ENCODE assay signal across 1 cellular context in the genomic region with DNA sequence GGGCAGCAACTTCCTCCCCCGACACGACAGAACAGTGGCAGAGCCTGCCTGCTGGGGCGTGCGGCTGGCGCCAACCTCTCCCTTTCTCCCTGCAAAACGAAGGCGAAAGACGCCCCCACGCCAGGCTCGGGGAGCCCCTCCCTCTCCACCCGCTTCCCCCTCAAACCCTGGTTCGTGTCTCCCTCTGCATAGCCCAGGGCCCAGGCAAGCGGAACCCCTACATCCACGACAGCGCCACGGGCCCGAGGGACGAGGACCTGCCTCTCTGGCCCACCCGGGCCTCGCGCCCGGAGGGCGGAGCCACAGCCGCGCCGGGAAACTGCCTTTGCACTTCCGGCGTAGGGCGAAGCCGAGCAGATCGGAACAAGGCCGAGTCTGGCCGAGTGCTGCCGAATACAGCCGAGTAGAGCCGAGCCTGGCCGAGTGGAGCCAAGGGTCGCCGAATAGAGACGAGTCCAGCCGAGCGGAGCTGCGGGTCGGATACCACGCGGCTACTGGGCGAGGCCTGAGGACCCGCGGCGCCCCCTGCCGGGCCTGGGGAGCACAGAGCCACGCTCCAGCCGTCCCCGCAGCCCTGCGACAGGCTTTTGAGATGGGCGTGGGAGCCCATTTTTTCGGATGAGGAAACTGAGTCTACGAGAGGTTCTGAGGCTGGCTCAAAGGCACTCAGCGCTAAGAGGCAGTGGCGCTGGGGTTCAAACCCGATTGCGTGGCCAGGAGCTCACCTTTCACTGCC.
TF ChIP-seq lines count a peak whose summit lies in the region.

No MANE protein-coding gene starts in this region.

TF ChIP-seq in HepG2, 621 proteins besides CTCF, POLR2A, EP300 and RAD21 (continued from another document and continues in another):
- TF ChIP-seq, protein P1, sequence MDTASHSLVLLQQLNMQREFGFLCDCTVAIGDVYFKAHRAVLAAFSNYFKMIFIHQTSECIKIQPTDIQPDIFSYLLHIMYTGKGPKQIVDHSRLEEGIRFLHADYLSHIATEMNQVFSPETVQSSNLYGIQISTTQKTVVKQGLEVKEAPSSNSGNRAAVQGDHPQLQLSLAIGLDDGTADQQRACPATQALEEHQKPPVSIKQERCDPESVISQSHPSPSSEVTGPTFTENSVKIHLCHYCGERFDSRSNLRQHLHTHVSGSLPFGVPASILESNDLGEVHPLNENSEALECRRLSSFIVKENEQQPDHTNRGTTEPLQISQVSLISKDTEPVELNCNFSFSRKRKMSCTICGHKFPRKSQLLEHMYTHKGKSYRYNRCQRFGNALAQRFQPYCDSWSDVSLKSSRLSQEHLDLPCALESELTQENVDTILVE (CRISPR knock-in tag; IDR thresholded peaks at IDR 0.05), result peak; percentile 37; the same call in 1 of the 2 replicates
- TF ChIP-seq, protein P2, sequence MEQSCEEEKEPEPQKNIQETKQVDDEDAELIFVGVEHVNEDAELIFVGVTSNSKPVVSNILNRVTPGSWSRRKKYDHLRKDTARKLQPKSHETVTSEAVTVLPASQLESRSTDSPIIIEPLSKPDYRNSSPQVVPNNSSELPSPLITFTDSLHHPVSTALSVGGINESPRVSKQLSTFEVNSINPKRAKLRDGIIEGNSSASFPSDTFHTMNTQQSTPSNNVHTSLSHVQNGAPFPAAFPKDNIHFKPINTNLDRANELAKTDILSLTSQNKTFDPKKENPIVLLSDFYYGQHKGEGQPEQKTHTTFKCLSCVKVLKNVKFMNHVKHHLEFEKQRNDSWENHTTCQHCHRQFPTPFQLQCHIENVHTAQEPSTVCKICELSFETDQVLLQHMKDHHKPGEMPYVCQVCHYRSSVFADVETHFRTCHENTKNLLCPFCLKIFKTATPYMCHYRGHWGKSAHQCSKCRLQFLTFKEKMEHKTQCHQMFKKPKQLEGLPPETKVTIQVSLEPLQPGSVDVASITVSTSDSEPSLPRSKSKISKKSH (CRISPR knock-in tag; IDR thresholded peaks at IDR 0.05; ENCODE audit: borderline replicate concordance), result peak; percentile 62; the same call in 1 of the 2 replicates
- TF ChIP-seq, protein P3, sequence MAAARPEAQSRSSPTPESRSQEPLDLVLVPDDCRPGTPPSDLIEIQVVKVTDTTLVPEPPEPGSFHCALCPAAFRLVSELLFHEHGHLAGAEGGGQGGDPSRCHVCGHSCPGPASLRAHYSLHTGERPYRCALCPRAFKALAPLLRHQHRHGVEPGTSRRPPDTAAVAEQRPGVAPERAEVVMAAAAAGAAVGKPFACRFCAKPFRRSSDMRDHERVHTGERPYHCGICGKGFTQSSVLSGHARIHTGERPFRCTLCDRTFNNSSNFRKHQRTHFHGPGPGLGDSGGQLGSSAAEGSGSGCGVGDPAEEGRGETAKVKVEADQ (CRISPR knock-in tag; IDR thresholded peaks at IDR 0.05; ENCODE audit: borderline replicate concordance), result peak; percentile 56; the same call in 1 of the 2 replicates
- TF ChIP-seq, protein P4, sequence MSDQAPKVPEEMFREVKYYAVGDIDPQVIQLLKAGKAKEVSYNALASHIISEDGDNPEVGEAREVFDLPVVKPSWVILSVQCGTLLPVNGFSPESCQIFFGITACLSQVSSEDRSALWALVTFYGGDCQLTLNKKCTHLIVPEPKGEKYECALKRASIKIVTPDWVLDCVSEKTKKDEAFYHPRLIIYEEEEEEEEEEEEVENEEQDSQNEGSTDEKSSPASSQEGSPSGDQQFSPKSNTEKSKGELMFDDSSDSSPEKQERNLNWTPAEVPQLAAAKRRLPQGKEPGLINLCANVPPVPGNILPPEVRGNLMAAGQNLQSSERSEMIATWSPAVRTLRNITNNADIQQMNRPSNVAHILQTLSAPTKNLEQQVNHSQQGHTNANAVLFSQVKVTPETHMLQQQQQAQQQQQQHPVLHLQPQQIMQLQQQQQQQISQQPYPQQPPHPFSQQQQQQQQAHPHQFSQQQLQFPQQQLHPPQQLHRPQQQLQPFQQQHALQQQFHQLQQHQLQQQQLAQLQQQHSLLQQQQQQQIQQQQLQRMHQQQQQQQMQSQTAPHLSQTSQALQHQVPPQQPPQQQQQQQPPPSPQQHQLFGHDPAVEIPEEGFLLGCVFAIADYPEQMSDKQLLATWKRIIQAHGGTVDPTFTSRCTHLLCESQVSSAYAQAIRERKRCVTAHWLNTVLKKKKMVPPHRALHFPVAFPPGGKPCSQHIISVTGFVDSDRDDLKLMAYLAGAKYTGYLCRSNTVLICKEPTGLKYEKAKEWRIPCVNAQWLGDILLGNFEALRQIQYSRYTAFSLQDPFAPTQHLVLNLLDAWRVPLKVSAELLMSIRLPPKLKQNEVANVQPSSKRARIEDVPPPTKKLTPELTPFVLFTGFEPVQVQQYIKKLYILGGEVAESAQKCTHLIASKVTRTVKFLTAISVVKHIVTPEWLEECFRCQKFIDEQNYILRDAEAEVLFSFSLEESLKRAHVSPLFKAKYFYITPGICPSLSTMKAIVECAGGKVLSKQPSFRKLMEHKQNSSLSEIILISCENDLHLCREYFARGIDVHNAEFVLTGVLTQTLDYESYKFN (CRISPR knock-in tag; conservative IDR thresholded peaks at IDR 0.05), result no peak
- peak; percentile 63; the same call in 1 of the 2 replicates for TF ChIP-seq TGIF2 (CRISPR knock-in tag; IDR thresholded peaks at IDR 0.05)
- no peak for TF ChIP-seq TBL1XR1 (IDR thresholded peaks at IDR 0.05; ENCODE audit: borderline replicate concordance, low read length, partially characterized antibody)
- TF ChIP-seq SYNCRIP (IDR thresholded peaks at IDR 0.05; ENCODE audit: insufficient read depth, low read depth, low read length), result no peak
- peak; percentile 77 for TF ChIP-seq THAP11 (CRISPR knock-in tag; IDR thresholded peaks at IDR 0.05)
- TF ChIP-seq, protein P5, sequence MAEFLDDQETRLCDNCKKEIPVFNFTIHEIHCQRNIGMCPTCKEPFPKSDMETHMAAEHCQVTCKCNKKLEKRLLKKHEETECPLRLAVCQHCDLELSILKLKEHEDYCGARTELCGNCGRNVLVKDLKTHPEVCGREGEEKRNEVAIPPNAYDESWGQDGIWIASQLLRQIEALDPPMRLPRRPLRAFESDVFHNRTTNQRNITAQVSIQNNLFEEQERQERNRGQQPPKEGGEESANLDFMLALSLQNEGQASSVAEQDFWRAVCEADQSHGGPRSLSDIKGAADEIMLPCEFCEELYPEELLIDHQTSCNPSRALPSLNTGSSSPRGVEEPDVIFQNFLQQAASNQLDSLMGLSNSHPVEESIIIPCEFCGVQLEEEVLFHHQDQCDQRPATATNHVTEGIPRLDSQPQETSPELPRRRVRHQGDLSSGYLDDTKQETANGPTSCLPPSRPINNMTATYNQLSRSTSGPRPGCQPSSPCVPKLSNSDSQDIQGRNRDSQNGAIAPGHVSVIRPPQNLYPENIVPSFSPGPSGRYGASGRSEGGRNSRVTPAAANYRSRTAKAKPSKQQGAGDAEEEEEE (CRISPR knock-in tag; IDR thresholded peaks at IDR 0.05; ENCODE audit: borderline replicate concordance), result peak; percentile 22; the same call in 1 of the 2 replicates
- no peak for TF ChIP-seq ZNF124 (CRISPR knock-in tag; IDR thresholded peaks at IDR 0.05)
- TF ChIP-seq, protein P6, sequence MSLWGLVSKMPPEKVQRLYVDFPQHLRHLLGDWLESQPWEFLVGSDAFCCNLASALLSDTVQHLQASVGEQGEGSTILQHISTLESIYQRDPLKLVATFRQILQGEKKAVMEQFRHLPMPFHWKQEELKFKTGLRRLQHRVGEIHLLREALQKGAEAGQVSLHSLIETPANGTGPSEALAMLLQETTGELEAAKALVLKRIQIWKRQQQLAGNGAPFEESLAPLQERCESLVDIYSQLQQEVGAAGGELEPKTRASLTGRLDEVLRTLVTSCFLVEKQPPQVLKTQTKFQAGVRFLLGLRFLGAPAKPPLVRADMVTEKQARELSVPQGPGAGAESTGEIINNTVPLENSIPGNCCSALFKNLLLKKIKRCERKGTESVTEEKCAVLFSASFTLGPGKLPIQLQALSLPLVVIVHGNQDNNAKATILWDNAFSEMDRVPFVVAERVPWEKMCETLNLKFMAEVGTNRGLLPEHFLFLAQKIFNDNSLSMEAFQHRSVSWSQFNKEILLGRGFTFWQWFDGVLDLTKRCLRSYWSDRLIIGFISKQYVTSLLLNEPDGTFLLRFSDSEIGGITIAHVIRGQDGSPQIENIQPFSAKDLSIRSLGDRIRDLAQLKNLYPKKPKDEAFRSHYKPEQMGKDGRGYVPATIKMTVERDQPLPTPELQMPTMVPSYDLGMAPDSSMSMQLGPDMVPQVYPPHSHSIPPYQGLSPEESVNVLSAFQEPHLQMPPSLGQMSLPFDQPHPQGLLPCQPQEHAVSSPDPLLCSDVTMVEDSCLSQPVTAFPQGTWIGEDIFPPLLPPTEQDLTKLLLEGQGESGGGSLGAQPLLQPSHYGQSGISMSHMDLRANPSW (CRISPR knock-in tag; IDR thresholded peaks at IDR 0.05; ENCODE audit: borderline replicate concordance), result no peak
- TF ChIP-seq, protein P7, sequence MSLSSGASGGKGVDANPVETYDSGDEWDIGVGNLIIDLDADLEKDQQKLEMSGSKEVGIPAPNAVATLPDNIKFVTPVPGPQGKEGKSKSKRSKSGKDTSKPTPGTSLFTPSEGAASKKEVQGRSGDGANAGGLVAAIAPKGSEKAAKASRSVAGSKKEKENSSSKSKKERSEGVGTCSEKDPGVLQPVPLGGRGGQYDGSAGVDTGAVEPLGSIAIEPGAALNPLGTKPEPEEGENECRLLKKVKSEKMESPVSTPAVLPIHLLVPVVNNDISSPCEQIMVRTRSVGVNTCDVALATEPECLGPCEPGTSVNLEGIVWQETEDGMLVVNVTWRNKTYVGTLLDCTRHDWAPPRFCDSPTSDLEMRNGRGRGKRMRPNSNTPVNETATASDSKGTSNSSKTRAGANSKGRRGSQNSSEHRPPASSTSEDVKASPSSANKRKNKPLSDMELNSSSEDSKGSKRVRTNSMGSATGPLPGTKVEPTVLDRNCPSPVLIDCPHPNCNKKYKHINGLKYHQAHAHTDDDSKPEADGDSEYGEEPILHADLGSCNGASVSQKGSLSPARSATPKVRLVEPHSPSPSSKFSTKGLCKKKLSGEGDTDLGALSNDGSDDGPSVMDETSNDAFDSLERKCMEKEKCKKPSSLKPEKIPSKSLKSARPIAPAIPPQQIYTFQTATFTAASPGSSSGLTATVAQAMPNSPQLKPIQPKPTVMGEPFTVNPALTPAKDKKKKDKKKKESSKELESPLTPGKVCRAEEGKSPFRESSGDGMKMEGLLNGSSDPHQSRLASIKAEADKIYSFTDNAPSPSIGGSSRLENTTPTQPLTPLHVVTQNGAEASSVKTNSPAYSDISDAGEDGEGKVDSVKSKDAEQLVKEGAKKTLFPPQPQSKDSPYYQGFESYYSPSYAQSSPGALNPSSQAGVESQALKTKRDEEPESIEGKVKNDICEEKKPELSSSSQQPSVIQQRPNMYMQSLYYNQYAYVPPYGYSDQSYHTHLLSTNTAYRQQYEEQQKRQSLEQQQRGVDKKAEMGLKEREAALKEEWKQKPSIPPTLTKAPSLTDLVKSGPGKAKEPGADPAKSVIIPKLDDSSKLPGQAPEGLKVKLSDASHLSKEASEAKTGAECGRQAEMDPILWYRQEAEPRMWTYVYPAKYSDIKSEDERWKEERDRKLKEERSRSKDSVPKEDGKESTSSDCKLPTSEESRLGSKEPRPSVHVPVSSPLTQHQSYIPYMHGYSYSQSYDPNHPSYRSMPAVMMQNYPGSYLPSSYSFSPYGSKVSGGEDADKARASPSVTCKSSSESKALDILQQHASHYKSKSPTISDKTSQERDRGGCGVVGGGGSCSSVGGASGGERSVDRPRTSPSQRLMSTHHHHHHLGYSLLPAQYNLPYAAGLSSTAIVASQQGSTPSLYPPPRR (CRISPR knock-in tag; IDR thresholded peaks at IDR 0.05; ENCODE audit: borderline replicate concordance), result no peak
- TF ChIP-seq ZC3H13 (CRISPR knock-in tag; IDR thresholded peaks at IDR 0.05), result 0 out of 2 replicates have a peak, but pooled peaks have one; percentile 48
- TF ChIP-seq ZNF562 (CRISPR knock-in tag; IDR thresholded peaks at IDR 0.05; ENCODE audit: borderline replicate concordance), result no peak
- TF ChIP-seq ZFP36 (IDR thresholded peaks at IDR 0.05; ENCODE audit: borderline replicate concordance, low read depth, low read length, partially characterized antibody), result no peak
- TF ChIP-seq, protein P8, sequence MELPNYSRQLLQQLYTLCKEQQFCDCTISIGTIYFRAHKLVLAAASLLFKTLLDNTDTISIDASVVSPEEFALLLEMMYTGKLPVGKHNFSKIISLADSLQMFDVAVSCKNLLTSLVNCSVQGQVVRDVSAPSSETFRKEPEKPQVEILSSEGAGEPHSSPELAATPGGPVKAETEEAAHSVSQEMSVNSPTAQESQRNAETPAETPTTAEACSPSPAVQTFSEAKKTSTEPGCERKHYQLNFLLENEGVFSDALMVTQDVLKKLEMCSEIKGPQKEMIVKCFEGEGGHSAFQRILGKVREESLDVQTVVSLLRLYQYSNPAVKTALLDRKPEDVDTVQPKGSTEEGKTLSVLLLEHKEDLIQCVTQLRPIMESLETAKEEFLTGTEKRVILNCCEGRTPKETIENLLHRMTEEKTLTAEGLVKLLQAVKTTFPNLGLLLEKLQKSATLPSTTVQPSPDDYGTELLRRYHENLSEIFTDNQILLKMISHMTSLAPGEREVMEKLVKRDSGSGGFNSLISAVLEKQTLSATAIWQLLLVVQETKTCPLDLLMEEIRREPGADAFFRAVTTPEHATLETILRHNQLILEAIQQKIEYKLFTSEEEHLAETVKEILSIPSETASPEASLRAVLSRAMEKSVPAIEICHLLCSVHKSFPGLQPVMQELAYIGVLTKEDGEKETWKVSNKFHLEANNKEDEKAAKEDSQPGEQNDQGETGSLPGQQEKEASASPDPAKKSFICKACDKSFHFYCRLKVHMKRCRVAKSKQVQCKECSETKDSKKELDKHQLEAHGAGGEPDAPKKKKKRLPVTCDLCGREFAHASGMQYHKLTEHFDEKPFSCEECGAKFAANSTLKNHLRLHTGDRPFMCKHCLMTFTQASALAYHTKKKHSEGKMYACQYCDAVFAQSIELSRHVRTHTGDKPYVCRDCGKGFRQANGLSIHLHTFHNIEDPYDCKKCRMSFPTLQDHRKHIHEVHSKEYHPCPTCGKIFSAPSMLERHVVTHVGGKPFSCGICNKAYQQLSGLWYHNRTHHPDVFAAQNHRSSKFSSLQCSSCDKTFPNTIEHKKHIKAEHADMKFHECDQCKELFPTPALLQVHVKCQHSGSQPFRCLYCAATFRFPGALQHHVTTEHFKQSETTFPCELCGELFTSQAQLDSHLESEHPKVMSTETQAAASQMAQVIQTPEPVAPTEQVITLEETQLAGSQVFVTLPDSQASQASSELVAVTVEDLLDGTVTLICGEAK (IDR thresholded peaks at IDR 0.05), result no peak
- TF ChIP-seq, protein P8 (CRISPR knock-in tag; IDR thresholded peaks at IDR 0.05), result no peak
